ENCODE assay signal across 2 cellular contexts in genomic region chr6:116253188-116253504, GRCh38.
A peak's percentile ranks its signal among the peaks of the same experiment; 100 is the strongest.
TF ChIP-seq lines count a peak whose summit lies in the region.

No MANE protein-coding gene starts in this region.

TF ChIP-seq in K562, 482 proteins besides CTCF, POLR2A, EP300 and RAD21 (continues in another document):
- TF ChIP-seq E2F6 (IDR thresholded peaks at IDR 0.05; ENCODE audit: borderline replicate concordance in 1 of 2, extremely low read depth in 1 of 2, insufficient read depth in 1 of 2, insufficient read length in 1 of 2, low read depth in 1 of 2, low read length in 1 of 2, poor library complexity in 1 of 2, severe bottlenecking in 1 of 2) (peak; percentile 76 to 81), HDAC1 (IDR thresholded peaks at IDR 0.05) (peak in 1 of 2 experiments; percentile 59; a peak in 1 of 4 replicates), SIN3B (IDR thresholded peaks at IDR 0.05; ENCODE audit: low read depth) (peak; percentile 53; the same call in 1 of the 2 replicates), ZBTB17 (CRISPR knock-in tag; IDR thresholded peaks at IDR 0.05) (0 out of 2 replicates have a peak, but pooled peaks have one; percentile 9), ZC3H8 (IDR thresholded peaks at IDR 0.05) (no peak), MYC (IDR thresholded peaks at IDR 0.05; ENCODE audit: low read depth, low read length) (peak; percentile 24; the same call in 1 of the 2 replicates), MYC (CRISPR knock-in tag; IDR thresholded peaks at IDR 0.05; ENCODE audit: borderline replicate concordance, low read depth) (no peak), MLLT1 (IDR thresholded peaks at IDR 0.05) (peak in 1 of 2 experiments; percentile 47; a peak in 1 of 4 replicates)
- TF ChIP-seq, protein P1, sequence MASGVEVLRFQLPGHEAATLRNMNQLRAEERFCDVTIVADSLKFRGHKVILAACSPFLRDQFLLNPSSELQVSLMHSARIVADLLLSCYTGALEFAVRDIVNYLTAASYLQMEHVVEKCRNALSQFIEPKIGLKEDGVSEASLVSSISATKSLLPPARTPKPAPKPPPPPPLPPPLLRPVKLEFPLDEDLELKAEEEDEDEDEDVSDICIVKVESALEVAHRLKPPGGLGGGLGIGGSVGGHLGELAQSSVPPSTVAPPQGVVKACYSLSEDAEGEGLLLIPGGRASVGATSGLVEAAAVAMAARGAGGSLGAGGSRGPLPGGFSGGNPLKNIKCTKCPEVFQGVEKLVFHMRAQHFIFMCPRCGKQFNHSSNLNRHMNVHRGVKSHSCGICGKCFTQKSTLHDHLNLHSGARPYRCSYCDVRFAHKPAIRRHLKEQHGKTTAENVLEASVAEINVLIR (CRISPR knock-in tag; IDR thresholded peaks at IDR 0.05), result peak; percentile 61

TF ChIP-seq in liver, 16 proteins besides CTCF, POLR2A, EP300 and RAD21:
- TF ChIP-seq, protein P2, sequence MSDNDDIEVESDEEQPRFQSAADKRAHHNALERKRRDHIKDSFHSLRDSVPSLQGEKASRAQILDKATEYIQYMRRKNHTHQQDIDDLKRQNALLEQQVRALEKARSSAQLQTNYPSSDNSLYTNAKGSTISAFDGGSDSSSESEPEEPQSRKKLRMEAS (IDR thresholded peaks at IDR 0.05), result no peak
- TF ChIP-seq FOXA1 (IDR thresholded peaks at IDR 0.05), result no peak
- TF ChIP-seq NR2F2 (IDR thresholded peaks at IDR 0.05), result no peak
- no peak for TF ChIP-seq JUND (IDR thresholded peaks at IDR 0.05)
- no peak for TF ChIP-seq ATF3 (IDR thresholded peaks at IDR 0.05)
- no peak for TF ChIP-seq HNF4G (IDR thresholded peaks at IDR 0.05)
- no peak for TF ChIP-seq EGR1 (IDR thresholded peaks at IDR 0.05; ENCODE audit: low read depth in 2 of 2)
